In the genomic region with DNA sequence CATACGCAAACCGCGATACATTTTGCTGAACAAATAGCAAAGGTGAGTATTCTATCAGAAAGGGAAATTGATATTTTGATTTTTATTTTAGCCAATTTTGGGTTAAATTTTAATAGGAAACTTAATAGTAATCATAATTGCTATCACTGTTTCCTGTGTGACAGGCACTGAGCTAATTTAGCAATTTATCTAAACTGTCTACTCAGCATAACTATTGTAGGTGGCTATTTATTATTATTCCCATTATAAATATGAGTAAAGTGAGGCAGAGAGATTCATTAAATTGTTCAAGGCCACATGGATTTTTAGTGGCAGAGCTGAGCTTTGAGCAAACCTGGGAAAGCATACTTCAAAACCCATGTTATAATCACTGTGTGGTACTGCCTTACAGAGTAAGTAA, we compare ENCODE assay signal across 36 cellular contexts.
"Had no signal": no experiment of that assay in that cellular context is flagged by ENCODE, and none has a peak within 500 bp of the region (broad histone marks: within the 10 kb centered on the region; RNA-seq: fewer than 3 reads in every experiment).

No MANE protein-coding gene starts in this region.

- H3K27me3 Mint-ChIP-seq: activated B cell treated with CpG ODN at 0.5 μM for 24 hours; activated CD4-positive, alpha-beta memory T cell treated with anti-CD3 and anti-CD28 coated beads for 36 hours; activated CD4-positive, alpha-beta T cell treated with anti-CD3 and anti-CD28 coated beads, Interleukin-2, amount 10 ng/mL, durations not matched to agents 24 days and 14 days; activated CD8-positive, alpha-beta T cell treated with anti-CD3 and anti-CD28 coated beads for 36 hours; activated naive CD8-positive, alpha-beta T cell treated with anti-CD3 and anti-CD28 coated beads for 36 hours; activated T-cell treated with anti-CD3 and anti-CD28 coated beads, Interleukin-2, amount 50 U/mL, for 24 hours; activated T-helper 17 cell treated with anti-CD3 and anti-CD28 coated beads, Interleukin-2, amount 50 U/mL, for 72 hours had no signal

- FAIRE-seq: astrocyte, TTC549 had no signal

- H3K9me3 ChIP-seq: adrenal gland, body of pancreas, breast epithelium had no signal

- ATAC-seq: activated CD8-positive, alpha-beta T cell treated with anti-CD3 and anti-CD28 coated beads for 36 hours; activated naive CD4-positive, alpha-beta T cell treated with anti-CD3 and anti-CD28 coated beads, Interleukin-2, amount 50 U/mL, for 72 hours; activated T-helper 17 cell treated with anti-CD3 and anti-CD28 coated beads, Interleukin-2, amount 50 U/mL, for 72 hours; body of pancreas had no signal

- H3K4me3 Mint-ChIP-seq: activated B cell treated with CpG ODN at 0.5 μM for 24 hours; activated CD4-positive, alpha-beta memory T cell treated with anti-CD3 and anti-CD28 coated beads for 36 hours; activated CD4-positive, alpha-beta T cell treated with anti-CD3 and anti-CD28 coated beads, Interleukin-2, amount 10 ng/mL, durations not matched to agents 24 days and 14 days; activated CD8-positive, alpha-beta T cell treated with anti-CD3 and anti-CD28 coated beads for 36 hours; activated naive CD4-positive, alpha-beta T cell treated with anti-CD3 and anti-CD28 coated beads for 36 hours; activated naive CD8-positive, alpha-beta T cell treated with anti-CD3 and anti-CD28 coated beads for 36 hours; activated T-cell treated with anti-CD3 and anti-CD28 coated beads, Interleukin-2, amount 50 U/mL, for 24 hours; activated T-helper 1 cell treated with anti-CD3 and anti-CD28 coated beads, Interleukin-12 subunit alpha, Interleukin-12 subunit beta, Interleukin-2, Interleukin-4 antibody, amounts not matched to agents 30 ng/mL and 10 ng/mL and 1 ng/mL, durations not matched to agents 14 hours and 24 hours and 36 hours; activated T-helper 17 cell treated with anti-CD3 and anti-CD28 coated beads, Interleukin-2, amount 50 U/mL, for 72 hours; T-helper 1 cell treated with Interleukin-12 subunit alpha and Interleukin-12 subunit beta and Interleukin-4 antibody, amounts not matched to agents 30 μg/mL and 1 μg/mL, for 36 hours; T-helper 2 cell treated with Interferon-gamma antibody and Interleukin-4, amounts not matched to agents 5 μg/mL and 100 μg/mL, for 36 hours had no signal

- H3K27ac ChIP-seq: adrenal gland, body of pancreas, brain microvascular endothelial cell, breast epithelium, VCaP had no signal

- H3K36me3 ChIP-seq: breast epithelium had no signal

- H3K4me1 ChIP-seq: adrenal gland, body of pancreas, breast epithelium had no signal

- H3K9me3 Mint-ChIP-seq: activated B cell treated with CpG ODN at 0.5 μM for 24 hours; activated CD4-positive, alpha-beta memory T cell treated with anti-CD3 and anti-CD28 coated beads for 36 hours; activated CD4-positive, alpha-beta T cell treated with anti-CD3 and anti-CD28 coated beads, Interleukin-2, amount 10 ng/mL, durations not matched to agents 24 days and 14 days; activated CD8-positive, alpha-beta T cell treated with anti-CD3 and anti-CD28 coated beads for 36 hours; activated naive CD4-positive, alpha-beta T cell treated with anti-CD3 and anti-CD28 coated beads for 36 hours; activated naive CD4-positive, alpha-beta T cell treated with anti-CD3 and anti-CD28 coated beads, Interleukin-2, amount 50 U/mL, for 72 hours; activated naive CD8-positive, alpha-beta T cell treated with anti-CD3 and anti-CD28 coated beads for 36 hours; activated T-cell treated with anti-CD3 and anti-CD28 coated beads, Interleukin-2, amount 50 U/mL, for 24 hours; activated T-helper 1 cell treated with anti-CD3 and anti-CD28 coated beads, Interleukin-12 subunit alpha, Interleukin-12 subunit beta, Interleukin-2, Interleukin-4 antibody, amounts not matched to agents 30 ng/mL and 10 ng/mL and 1 ng/mL, durations not matched to agents 14 hours and 24 hours and 36 hours; activated T-helper 17 cell treated with anti-CD3 and anti-CD28 coated beads, Interleukin-2, amount 50 U/mL, for 72 hours; T-helper 1 cell treated with Interleukin-12 subunit alpha and Interleukin-12 subunit beta and Interleukin-4 antibody, amounts not matched to agents 30 μg/mL and 1 μg/mL, for 36 hours; T-helper 2 cell treated with Interferon-gamma antibody and Interleukin-4, amounts not matched to agents 5 μg/mL and 100 μg/mL, for 36 hours had no signal

- H3K27me3 ChIP-seq: adrenal gland, body of pancreas, brain microvascular endothelial cell, breast epithelium had no signal

- H3K27ac Mint-ChIP-seq: activated B cell treated with CpG ODN at 0.5 μM for 24 hours; activated CD4-positive, alpha-beta memory T cell treated with anti-CD3 and anti-CD28 coated beads for 36 hours; activated CD4-positive, alpha-beta T cell treated with anti-CD3 and anti-CD28 coated beads, Interleukin-2, amount 10 ng/mL, durations not matched to agents 24 days and 14 days; activated naive CD4-positive, alpha-beta T cell treated with anti-CD3 and anti-CD28 coated beads for 36 hours; activated naive CD4-positive, alpha-beta T cell treated with anti-CD3 and anti-CD28 coated beads, Interleukin-2, amount 50 U/mL, for 72 hours; activated T-helper 1 cell treated with anti-CD3 and anti-CD28 coated beads, Interleukin-12 subunit alpha, Interleukin-12 subunit beta, Interleukin-2, Interleukin-4 antibody, amounts not matched to agents 30 ng/mL and 10 ng/mL and 1 ng/mL, durations not matched to agents 14 hours and 24 hours and 36 hours; activated T-helper 17 cell treated with anti-CD3 and anti-CD28 coated beads, Interleukin-2, amount 50 U/mL, for 72 hours; T-helper 1 cell treated with Interleukin-12 subunit alpha and Interleukin-12 subunit beta and Interleukin-4 antibody, amounts not matched to agents 30 μg/mL and 1 μg/mL, for 36 hours; T-helper 2 cell treated with Interferon-gamma antibody and Interleukin-4, amounts not matched to agents 5 μg/mL and 100 μg/mL, for 36 hours had no signal

- H3K4me3 ChIP-seq: adrenal gland, body of pancreas, breast epithelium had no signal

- DNase-seq: activated B cell treated with CpG ODN at 0.5 μM for 24 hours; activated CD4-positive, alpha-beta memory T cell treated with anti-CD3 and anti-CD28 coated beads for 36 hours; activated CD4-positive, alpha-beta T cell treated with anti-CD3 and anti-CD28 coated beads for 4 hours; activated CD4-positive, alpha-beta T cell treated with anti-CD3 and anti-CD28 coated beads, Interleukin-2, amount 10 ng/mL, durations not matched to agents 24 days and 14 days; activated CD4-positive, alpha-beta T cell treated with anti-CD3 and anti-CD28 coated beads, Interleukin-2, amount 50 U/mL, for 1 hour; activated CD4-positive, alpha-beta T cell treated with anti-CD3 and anti-CD28 coated beads, Interleukin-2, amount 50 U/mL, for 4 hours; activated CD4-positive, CD25-positive, alpha-beta regulatory T cell treated with anti-CD3 and anti-CD28 coated beads, Interleukin-2, amount 50 U/mL, for 72 hours; activated CD8-positive, alpha-beta memory T cell treated with anti-CD3 and anti-CD28 coated beads, Interleukin-2, amount 50 U/mL, for 4 hours; activated CD8-positive, alpha-beta T cell treated with anti-CD3 and anti-CD28 coated beads for 36 hours; activated effector memory CD4-positive, alpha-beta T cell treated with anti-CD3 and anti-CD28 coated beads, Interleukin-2, amount 50 U/mL, for 16 hours; activated gamma-delta T cell treated with Interleukin-2 at 50 U/mL for 16 hours; activated naive CD4-positive, alpha-beta T cell; activated naive CD4-positive, alpha-beta T cell treated with anti-CD3 and anti-CD28 coated beads for 36 hours; activated naive CD4-positive, alpha-beta T cell treated with anti-CD3 and anti-CD28 coated beads, Interleukin-2, amount 50 U/mL, for 16 hours; activated naive CD8-positive, alpha-beta T cell treated with anti-CD3 and anti-CD28 coated beads for 36 hours; activated T-cell treated with anti-CD3 and anti-CD28 coated beads for 4 hours; activated T-cell treated with anti-CD3 and anti-CD28 coated beads, Interleukin-2, amount 50 U/mL, for 24 hours; activated T-cell treated with anti-CD3 and anti-CD28 coated beads, Interleukin-2, amount 50 U/mL, for 48 hours; adrenal gland; amniotic stem cell; aorta; body of pancreas; brain microvascular endothelial cell; central memory CD4-positive, alpha-beta T cell; T-helper 1 cell; T-helper 2 cell; T-helper 9 cell had no signal

- H3K4me1 Mint-ChIP-seq: activated B cell treated with CpG ODN at 0.5 μM for 24 hours had no signal
